8 cellular contexts compared by ENCODE assay signal in the genomic region with DNA sequence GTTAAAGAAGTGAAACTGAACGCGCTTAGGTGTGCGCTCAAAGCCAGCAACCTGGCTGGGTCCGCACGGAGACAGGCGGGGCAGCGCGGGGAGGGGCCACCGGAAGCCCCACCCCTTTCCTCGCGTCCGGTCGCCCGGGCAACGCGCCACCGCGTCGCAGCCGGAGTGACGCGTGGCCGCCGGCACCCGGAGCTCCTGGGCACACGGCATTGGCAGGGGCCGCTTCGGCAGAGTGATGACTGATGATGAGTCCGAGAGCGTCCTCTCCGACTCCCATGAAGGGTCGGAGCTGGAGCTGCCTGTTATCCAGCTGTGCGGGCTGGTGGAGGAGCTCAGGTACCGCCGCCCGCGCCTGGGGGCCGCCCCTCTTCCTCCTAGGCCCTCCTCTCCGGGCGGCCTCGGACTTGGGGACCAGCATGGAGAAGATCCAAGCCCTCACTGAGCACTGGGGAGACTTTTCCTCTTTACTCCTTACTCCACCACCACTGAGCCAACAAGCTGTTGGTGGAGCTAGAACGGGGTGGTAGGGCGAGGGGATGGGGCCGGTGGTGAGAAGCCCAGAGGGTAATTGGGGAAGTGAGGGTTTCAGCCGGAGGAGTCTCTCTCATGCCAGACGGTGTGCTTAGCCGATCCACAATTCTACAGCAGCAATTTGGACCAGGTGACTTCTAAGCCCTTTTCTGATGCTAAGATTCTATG. TPM values are rescaled to one million over a fixed set of nuclear protein-coding genes. Genes with fewer than 3 reads are reported as not detected.
DNase-seq lines count a peak whose midpoint lies in the region; ATAC-seq lines count a peak whose summit lies in the region.

No MANE protein-coding gene starts in this region.

- DNase-seq in CD8-positive, alpha-beta memory T cell: peak; percentile 77 to 87 (median 85)
- DNase-seq in NOMO-1 treated with DMSO at 0.1 percent for 48 hours (lab: John Stamatoyannopoulos, UW; ENCODE audit: unreplicated experiment) (peak; percentile 78), epithelial cell of prostate (ENCODE audit: low read depth, low spot score) (peak; percentile 36)
- DNase-seq in activated CD8-positive, alpha-beta memory T cell treated with anti-CD3 and anti-CD28 coated beads, Interleukin-2, amount 50 U/mL, for 4 hours: peak; percentile 84
- peak; percentile 66 for DNase-seq in stimulated activated CD8-positive, alpha-beta memory T cell treated with anti-CD3 and anti-CD28 coated beads, Interleukin-4, amount 100 ng/mL, for 24 hours (ENCODE audit: low read depth)

- H3K4me1 Mint-ChIP-seq in CD8-positive, alpha-beta memory T cell: peaks cover 8 to 20% (median 15%) of the 10 kb centered on the region in 3 donors

- H3K4me3 ChIP-seq in CD8-positive, alpha-beta memory T cell (ENCODE audit: low read length): peak overlapping the region; percentile 71
- H3K4me3 ChIP-seq in mucosa of rectum (ENCODE audit: low read length in 2 of 2): peak overlapping the region; percentile 67 to 82

- ATAC-seq in GM19395 (IDR thresholded peaks at IDR 0.05; ENCODE audit: unreplicated experiment) (peak; percentile 81), HG03520 (IDR thresholded peaks at IDR 0.05; ENCODE audit: unreplicated experiment) (peak; percentile 84)

- peak overlapping the region; percentile 77 to 91 (median 86) for H3K4me3 Mint-ChIP-seq in CD8-positive, alpha-beta memory T cell

- CTCF ChIA-PET in CD8-positive, alpha-beta memory T cell (lab: Charles Lee): interaction anchor here (1.0 kb wide), 1 partner anchor 344 kb away, joined by 4 read pairs; no protein-coding TSS in a partner anchor

- H3K27ac Mint-ChIP-seq in CD8-positive, alpha-beta memory T cell: peak overlapping the region in 6 of 8 donors; percentile 57 to 88 (median 80)

- H3K27me3 Mint-ChIP-seq in CD8-positive, alpha-beta memory T cell: peaks cover 9 to 10% of the 10 kb centered on the region in 2 donors

- no peaks in the 10 kb centered on the region for H3K36me3 ChIP-seq in CD8-positive, alpha-beta memory T cell (ENCODE audit: insufficient read depth, low read length)
- H3K36me3 ChIP-seq in mucosa of rectum (ENCODE audit: control insufficient read depth in 2 of 2, insufficient read depth in 2 of 2, low read length in 2 of 2): no peaks in the 10 kb centered on the region

- H3K4me1 ChIP-seq in CD8-positive, alpha-beta memory T cell (ENCODE audit: insufficient read depth, low read length): peaks cover 7% of the 10 kb centered on the region
- peaks cover 3 to 9% of the 10 kb centered on the region in 2 donors for H3K4me1 ChIP-seq in mucosa of rectum (ENCODE audit: control insufficient read depth in 2 of 2, insufficient read depth in 2 of 2, low read length in 2 of 2)

- POLR2A ChIA-PET in CD8-positive, alpha-beta memory T cell (lab: Charles Lee): no interaction called here

- no peak overlapping the region for H3K27ac ChIP-seq in CD8-positive, alpha-beta memory T cell (ENCODE audit: low read depth, low read length)
- H3K27ac ChIP-seq in epithelial cell of prostate (peak overlapping the region; percentile 68), mucosa of rectum (ENCODE audit: low read depth in 2 of 2, low read length in 2 of 2) (peak overlapping the region in 1 of 2 donors; percentile 32)

- H3K9ac ChIP-seq in mucosa of rectum (ENCODE audit: low read depth in 1 of 2, low read length in 2 of 2): peak overlapping the region; percentile 58

- no peaks in the 10 kb centered on the region for H3K36me3 Mint-ChIP-seq in CD8-positive, alpha-beta memory T cell

- H3K9me3 ChIP-seq in CD8-positive, alpha-beta memory T cell (ENCODE audit: low read length): no peaks in the 10 kb centered on the region
- H3K9me3 ChIP-seq in mucosa of rectum (ENCODE audit: control insufficient read depth in 2 of 2, low read length in 2 of 2): no peaks in the 10 kb centered on the region

- no peaks in the 10 kb centered on the region for H3K9me3 Mint-ChIP-seq in CD8-positive, alpha-beta memory T cell

- H3K27me3 ChIP-seq in CD8-positive, alpha-beta memory T cell (ENCODE audit: insufficient read depth, low read length, poor library complexity, severe bottlenecking): no peaks in the 10 kb centered on the region
- H3K27me3 ChIP-seq in mucosa of rectum (ENCODE audit: control insufficient read depth in 2 of 2, insufficient read depth in 2 of 2, low read length in 2 of 2): no peaks in the 10 kb centered on the region

RNA-seq across cellular contexts. Expression of a gene that starts 44.9 kb away (rescaled TPM):
- total RNA-seq in CD8-positive, alpha-beta memory T cell: not detected
- not detected for polyA plus RNA-seq in CD8-positive, alpha-beta memory T cell

RNA-seq across cellular contexts. Expression of a gene that starts 52.0 kb away (rescaled TPM):
- 10 to 100 TPM; 99.1 to 99.9 TPM for total RNA-seq in CD8-positive, alpha-beta memory T cell
- polyA plus RNA-seq in CD8-positive, alpha-beta memory T cell: 11.1 TPM
